In genomic region chr10:94361161-94361794, GRCh38 we compare ENCODE assay signal across 9 cellular contexts. TPM values are rescaled to one million over a fixed set of nuclear protein-coding genes. Genes with fewer than 3 reads are reported as not detected.
DNase-seq lines count a peak whose midpoint lies in the region; ATAC-seq, FAIRE-seq and TF ChIP-seq lines count a peak whose summit lies in the region.
"Had no signal": no experiment of that assay in that cellular context is flagged by ENCODE, and none has a peak within 500 bp of the region (broad histone marks: within the 10 kb centered on the region; RNA-seq: fewer than 3 reads in every experiment).

No MANE protein-coding gene starts in this region.

- CTCF ChIA-PET in Caco-2 (lab: Charles Lee): interaction anchor here (3.1 kb wide), 1 partner anchor 83 kb away, joined by 27 read pairs; no protein-coding TSS in a partner anchor

- TF ChIP-seq POLR2A in uterus (IDR thresholded peaks at IDR 0.05): no peak

- FAIRE-seq in astrocyte (lab: Jason Lieb, UNC): no peak

- H3K27me3 Mint-ChIP-seq in Caco-2 (ENCODE audit: insufficient read depth, unreplicated experiment): no peaks in the 10 kb centered on the region
- H3K27me3 Mint-ChIP-seq in astrocyte (ENCODE audit: low read depth, unreplicated experiment): peaks cover 12% of the 10 kb centered on the region

- peaks cover 33% of the 10 kb centered on the region for H3K79me2 ChIP-seq in astrocyte (ENCODE audit: insufficient read depth, low read length)

- H3K27ac Mint-ChIP-seq in Caco-2 (ENCODE audit: unreplicated experiment) (no peak overlapping the region), astrocyte (ENCODE audit: unreplicated experiment) (no peak overlapping the region)

- DNase-seq in Caco-2 (no peak), astrocyte (ENCODE audit: low read depth) (no peak), NCI-H524 treated with DMSO at 0.1 percent for 48 hours (lab: John Stamatoyannopoulos, UW) (no peak), uterus (no peak)

- H3K27ac ChIP-seq in KOPT-K1 (ENCODE audit: low read depth, low read length, poor library complexity, severe bottlenecking) (peak overlapping the region; percentile 67), astrocyte (ENCODE audit: low read depth, low read length) (no peak overlapping the region), mesodermal cell (ENCODE audit: low read depth, low read length, severe bottlenecking) (no peak overlapping the region), uterus (no peak overlapping the region)
- H3K27ac ChIP-seq: neutrophil had no signal

- POLR2A ChIA-PET in Caco-2 (lab: Charles Lee): interaction anchor here (0.6 to 2.9 kb wide), 2 partner anchors 21 to 41 kb away, joined by 5 to 12 read pairs; partner anchors contain the start of gene TBC1D12

- peaks cover 17% of the 10 kb centered on the region for H3K4me1 Mint-ChIP-seq in Caco-2 (ENCODE audit: low read depth, unreplicated experiment)
- peaks cover 10% of the 10 kb centered on the region for H3K4me1 Mint-ChIP-seq in astrocyte (ENCODE audit: low read depth, unreplicated experiment)

- ATAC-seq in HG03565 (IDR thresholded peaks at IDR 0.05; ENCODE audit: unreplicated experiment): no peak
- ATAC-seq in activated CD4-positive, CD25-positive, alpha-beta regulatory T cell treated with anti-CD3 and anti-CD28 coated beads, Interleukin-2, amount 50 U/mL, for 24 hours: no peak

- no peak for TF ChIP-seq CTCF in Caco-2 (IDR thresholded peaks at IDR 0.05; ENCODE audit: insufficient read depth in 1 of 2, low read depth in 1 of 2, low read length in 1 of 2, severe bottlenecking in 1 of 2, unreplicated experiment in 1 of 2)
- TF ChIP-seq CTCF in astrocyte (IDR thresholded peaks at IDR 0.05; ENCODE audit: insufficient read depth, low read depth, low read length): no peak
- no peak for TF ChIP-seq CTCF in uterus (IDR thresholded peaks at IDR 0.05)

- H3K9me3 ChIP-seq in Caco-2 (no peaks in the 10 kb centered on the region), KOPT-K1 (ENCODE audit: insufficient read depth, low read length, poor library complexity, severe bottlenecking) (peaks cover 5% of the 10 kb centered on the region), astrocyte (ENCODE audit: insufficient read depth, low read depth, low read length) (no peaks in the 10 kb centered on the region), mesodermal cell (ENCODE audit: control insufficient read depth, low read length) (no peaks in the 10 kb centered on the region), uterus (no peaks in the 10 kb centered on the region)
- H3K9me3 ChIP-seq: neutrophil had no signal

- H3K4me3 Mint-ChIP-seq in Caco-2 (ENCODE audit: unreplicated experiment): peak overlapping the region; percentile 89
- H3K4me3 Mint-ChIP-seq in astrocyte (ENCODE audit: unreplicated experiment): peak overlapping the region; percentile 95

- no peaks in the 10 kb centered on the region for H3K27me3 ChIP-seq in Caco-2 (replicated peaks; ENCODE audit: control insufficient read depth, insufficient read depth, low read length)
- H3K27me3 ChIP-seq in astrocyte (ENCODE audit: insufficient read depth, low read length): no peaks in the 10 kb centered on the region
- H3K27me3 ChIP-seq in uterus: no peaks in the 10 kb centered on the region

- H3K4me2 ChIP-seq in astrocyte (ENCODE audit: low read length): peak overlapping the region; percentile 88

- no TSS peak for BruUV-seq in Caco-2 (replicated peaks; lab: Mats Ljungman, UMichigan)

- no peaks in the 10 kb centered on the region for H3K9me3 Mint-ChIP-seq in Caco-2 (ENCODE audit: unreplicated experiment)
- no peaks in the 10 kb centered on the region for H3K9me3 Mint-ChIP-seq in astrocyte (ENCODE audit: unreplicated experiment)

- H3K9ac ChIP-seq in astrocyte (ENCODE audit: low read length): peak overlapping the region; percentile 87

- 84 to 100% methylated on average over 2 of the region's 4 CpGs for WGBS in mesodermal cell (ENCODE audit: insufficient coverage in 2 of 2), 2 experiments

- intact Hi-C loops in Caco-2 (cut with micrococcal nuclease; ENCODE audit: unreplicated experiment) (no loop called here), uterus (cut with DNase I; ENCODE audit: low total_unique reads) (no loop called here)

- peaks cover 17% of the 10 kb centered on the region for H3K4me1 ChIP-seq in Caco-2
- peaks cover 25% of the 10 kb centered on the region for H3K4me1 ChIP-seq in astrocyte (ENCODE audit: insufficient read depth, low read length)
- H3K4me1 ChIP-seq in mesodermal cell (ENCODE audit: control insufficient read depth, insufficient read depth, low read length, poor library complexity, severe bottlenecking): peaks cover 19% of the 10 kb centered on the region
- peaks cover 0 to 13% of the 10 kb centered on the region in 2 donors for H3K4me1 ChIP-seq in uterus

- peaks cover 13% of the 10 kb centered on the region for H4K20me1 ChIP-seq in astrocyte (ENCODE audit: insufficient read depth, low read length)

- H3K36me3 ChIP-seq in Caco-2 (ENCODE audit: control insufficient read depth, insufficient read depth, low read length) (no peaks in the 10 kb centered on the region; the same call in 1 of the 2 replicates), KOPT-K1 (ENCODE audit: insufficient read depth, low read length) (peaks cover 41% of the 10 kb centered on the region), astrocyte (ENCODE audit: insufficient read depth, low read length) (peaks cover 23% of the 10 kb centered on the region), mesodermal cell (ENCODE audit: control insufficient read depth, insufficient read depth, low read length) (peaks cover 43% of the 10 kb centered on the region), uterus (no peaks in the 10 kb centered on the region)

- H2AFZ ChIP-seq in astrocyte (ENCODE audit: low read depth, low read length): no peak overlapping the region

- H3K4me3 ChIP-seq in Caco-2 (ENCODE audit: low read depth, low read length) (peak overlapping the region; percentile 67), astrocyte (ENCODE audit: insufficient read depth, low read depth, low read length) (peak overlapping the region; percentile 87), mesodermal cell (ENCODE audit: extremely low read depth, insufficient read depth, low read length, poor library complexity, severe bottlenecking) (peak overlapping the region; percentile 75), uterus (peak overlapping the region in 1 of 2 donors; percentile 75)

- H3K36me3 Mint-ChIP-seq in Caco-2 (ENCODE audit: insufficient read depth, unreplicated experiment) (peaks cover 40% of the 10 kb centered on the region), astrocyte (ENCODE audit: low read depth, unreplicated experiment) (peaks cover 7% of the 10 kb centered on the region)

RNA-seq across cellular contexts. Expression of gene NOC3L, which starts 1.5 kb away (rescaled TPM):
- total RNA-seq in Caco-2 (2022) (39.9 and 42.3 TPM in 2 replicates), astrocyte (20.2 and 21.6 TPM in 2 replicates), uterus (10 to 100 TPM in 2 of 4 donors, 1 to 10 TPM in 2; 6.2 to 48.7 (median 16.7) TPM)
- 12.0 TPM for polyA plus RNA-seq in mesodermal cell (2013, experiment 1 of 2)
- polyA plus RNA-seq in mesodermal cell (2013, experiment 2 of 2): 14.6 TPM

RNA-seq across cellular contexts. Expression of gene TBC1D12, which starts 41.1 kb away (rescaled TPM):
- 32.1 and 33.8 TPM in 2 replicates for total RNA-seq in Caco-2 (2022)
- 6.9 and 7.6 TPM in 2 replicates for total RNA-seq in astrocyte
- 4.5 TPM for polyA plus RNA-seq in mesodermal cell (2013, experiment 1 of 2)
- polyA plus RNA-seq in mesodermal cell (2013, experiment 2 of 2): 4.9 TPM
- 10 to 100 TPM in 2 of 4 donors, 1 to 10 TPM in 2; 7.2 to 37.5 (median 13.6) TPM for total RNA-seq in uterus
